In genomic region chr19:55255618-55256423, GRCh38 we compare ENCODE assay signal across 9 cellular contexts. TPM values are rescaled to one million over a fixed set of nuclear protein-coding genes. Genes with fewer than 3 reads are reported as not detected.
DNase-seq lines count a peak whose midpoint lies in the region; ATAC-seq and TF ChIP-seq lines count a peak whose summit lies in the region.
"Had no signal": no experiment of that assay in that cellular context is flagged by ENCODE, and none has a peak within 500 bp of the region (broad histone marks: within the 10 kb centered on the region; RNA-seq: fewer than 3 reads in every experiment).

No MANE protein-coding gene starts in this region.

- H3K36me3 Mint-ChIP-seq in Calu3 (ENCODE audit: insufficient read depth, unreplicated experiment): peaks cover 39% of the 10 kb centered on the region
- peaks cover 80% of the 10 kb centered on the region for H3K36me3 Mint-ChIP-seq in activated T-cell treated with anti-CD3 and anti-CD28 coated beads, Interleukin-2, amount 50 U/mL, for 24 hours (ENCODE audit: low read depth)
- H3K36me3 Mint-ChIP-seq in stimulated activated memory B cell treated with anti-CD40 and anti-IgM and Interleukin-4, amounts not matched to agents 10 μg/mL and 1 μg/mL and 100 μg/mL, for 72 hours: peaks cover 18% of the 10 kb centered on the region

- H2AFZ ChIP-seq in Loucy (ENCODE audit: low read length): no peak overlapping the region

- intact Hi-C loops in Calu3 (cut with micrococcal nuclease; ENCODE audit: unreplicated experiment): loop anchor here (10.0 kb wide), 1 partner anchor 81 kb away; no protein-coding TSS in a partner anchor

- TF ChIP-seq CTCF in Calu3 (IDR thresholded peaks at IDR 0.05; ENCODE audit: unreplicated experiment) (no peak), Loucy (conservative IDR thresholded peaks at IDR 0.05; ENCODE audit: low read length) (no peak), gastroesophageal sphincter (IDR thresholded peaks at IDR 0.05) (no peak)

- peak overlapping the region; percentile 51 for H3K27ac Mint-ChIP-seq in Calu3 (ENCODE audit: unreplicated experiment)
- H3K27ac Mint-ChIP-seq in activated T-cell treated with anti-CD3 and anti-CD28 coated beads, Interleukin-2, amount 50 U/mL, for 24 hours: peak overlapping the region; percentile 97
- peak overlapping the region; percentile 97 for H3K27ac Mint-ChIP-seq in stimulated activated memory B cell treated with anti-CD40 and anti-IgM and Interleukin-4, amounts not matched to agents 10 μg/mL and 1 μg/mL and 100 μg/mL, for 72 hours

- peak overlapping the region; percentile 100 for H3K9ac ChIP-seq in Loucy (ENCODE audit: low read depth, low read length, poor library complexity, severe bottlenecking)

- no peak overlapping the region for H3K27ac ChIP-seq in gastroesophageal sphincter

- no peaks in the 10 kb centered on the region for H3K9me3 Mint-ChIP-seq in Calu3 (ENCODE audit: low read depth, unreplicated experiment)
- no peaks in the 10 kb centered on the region for H3K9me3 Mint-ChIP-seq in activated T-cell treated with anti-CD3 and anti-CD28 coated beads, Interleukin-2, amount 50 U/mL, for 24 hours
- no peaks in the 10 kb centered on the region for H3K9me3 Mint-ChIP-seq in stimulated activated memory B cell treated with anti-CD40 and anti-IgM and Interleukin-4, amounts not matched to agents 10 μg/mL and 1 μg/mL and 100 μg/mL, for 72 hours

- CTCF ChIA-PET in Calu3 (lab: Charles Lee): interaction anchor here (0.6 kb wide), 1 partner anchor 88 kb away, joined by 3 read pairs; no protein-coding TSS in a partner anchor

- DNase-seq in Calu3: no peak
- DNase-seq in activated T-cell treated with anti-CD3 and anti-CD28 coated beads, Interleukin-2, amount 50 U/mL, for 24 hours: peak; percentile 67
- peak; percentile 41 for DNase-seq in iris pigment epithelial cell (ENCODE audit: low read depth)
- no peak for DNase-seq in epidermal melanocyte (ENCODE audit: insufficient read length, low spot score)

- H3F3A ChIP-seq in Loucy (ENCODE audit: low read depth): peaks cover 30% of the 10 kb centered on the region

- H3K27me3 ChIP-seq in Loucy (ENCODE audit: insufficient read depth, low read length, poor library complexity, severe bottlenecking) (no peaks in the 10 kb centered on the region), gastroesophageal sphincter (no peaks in the 10 kb centered on the region)

- peaks cover 46% of the 10 kb centered on the region for H3K4me1 Mint-ChIP-seq in Calu3 (ENCODE audit: low read depth, unreplicated experiment)
- H3K4me1 Mint-ChIP-seq in activated T-cell treated with anti-CD3 and anti-CD28 coated beads, Interleukin-2, amount 50 U/mL, for 24 hours (ENCODE audit: low read depth): peaks cover 69% of the 10 kb centered on the region
- peaks cover 78% of the 10 kb centered on the region for H3K4me1 Mint-ChIP-seq in stimulated activated memory B cell treated with anti-CD40 and anti-IgM and Interleukin-4, amounts not matched to agents 10 μg/mL and 1 μg/mL and 100 μg/mL, for 72 hours

- peaks cover 75% of the 10 kb centered on the region for H3K79me2 ChIP-seq in Loucy (ENCODE audit: insufficient read depth, low read length)

- no peak for ATAC-seq in stimulated activated memory B cell treated with anti-CD40 and anti-IgM and Interleukin-4, amounts not matched to agents 10 μg/mL and 1 μg/mL and 100 μg/mL, for 72 hours
- no peak for ATAC-seq in gastroesophageal sphincter
- ATAC-seq in GM19328 (IDR thresholded peaks at IDR 0.05; ENCODE audit: unreplicated experiment): no peak

- H3K4me2 ChIP-seq in Loucy (ENCODE audit: low read depth, low read length, poor library complexity, severe bottlenecking): peak overlapping the region; percentile 97

- H3K27me3 Mint-ChIP-seq in Calu3 (ENCODE audit: unreplicated experiment): no peaks in the 10 kb centered on the region
- H3K27me3 Mint-ChIP-seq in activated T-cell treated with anti-CD3 and anti-CD28 coated beads, Interleukin-2, amount 50 U/mL, for 24 hours: no peaks in the 10 kb centered on the region
- no peaks in the 10 kb centered on the region for H3K27me3 Mint-ChIP-seq in stimulated activated memory B cell treated with anti-CD40 and anti-IgM and Interleukin-4, amounts not matched to agents 10 μg/mL and 1 μg/mL and 100 μg/mL, for 72 hours

- H3K4me3 Mint-ChIP-seq in Calu3 (ENCODE audit: low read depth, unreplicated experiment): peak overlapping the region; percentile 96
- peak overlapping the region; percentile 97 for H3K4me3 Mint-ChIP-seq in activated T-cell treated with anti-CD3 and anti-CD28 coated beads, Interleukin-2, amount 50 U/mL, for 24 hours
- peak overlapping the region; percentile 99 for H3K4me3 Mint-ChIP-seq in stimulated activated memory B cell treated with anti-CD40 and anti-IgM and Interleukin-4, amounts not matched to agents 10 μg/mL and 1 μg/mL and 100 μg/mL, for 72 hours

- no peaks in the 10 kb centered on the region for H3K9me3 ChIP-seq in Loucy (ENCODE audit: insufficient read depth, low read depth, low read length)
- no peaks in the 10 kb centered on the region for H3K9me3 ChIP-seq in gastroesophageal sphincter

- TF ChIP-seq EP300 in gastroesophageal sphincter (IDR thresholded peaks at IDR 0.05): no peak

- no peaks in the 10 kb centered on the region for H3K9me2 ChIP-seq in Loucy (replicated peaks; ENCODE audit: low read depth, low read length)

- no TSS peak for BruUV-seq in Calu3 (replicated peaks; lab: Mats Ljungman, UMichigan)

- peaks cover 61% of the 10 kb centered on the region for H3K4me1 ChIP-seq in Loucy (ENCODE audit: insufficient read depth, low read length, poor library complexity, severe bottlenecking)
- H3K4me1 ChIP-seq in gastroesophageal sphincter: peaks cover 0 to 79% (median 40%) of the 10 kb centered on the region in 3 donors

- WGBS in gastroesophageal sphincter (ENCODE audit: low coverage in 1 of 2), 2 donors: 37 to 79% methylated on average over 4 to 7 of the region's 17 CpGs

- TF ChIP-seq POLR2A in gastroesophageal sphincter (IDR thresholded peaks at IDR 0.05): no peak

- H3K36me3 ChIP-seq in Loucy (ENCODE audit: insufficient read depth, low read length): peaks cover 8% of the 10 kb centered on the region; the same call in 1 of the 2 replicates
- H3K36me3 ChIP-seq in gastroesophageal sphincter: peaks cover 0 to 5% of the 10 kb centered on the region in 2 donors

- H4K20me1 ChIP-seq in Loucy (ENCODE audit: insufficient read depth, low read length, poor library complexity, severe bottlenecking): peaks cover 36% of the 10 kb centered on the region

- H3K4me3 ChIP-seq in Loucy (ENCODE audit: low read length, poor library complexity, severe bottlenecking): peak overlapping the region; percentile 89
- peak overlapping the region in 1 of 2 donors; percentile 6 for H3K4me3 ChIP-seq in gastroesophageal sphincter
- H3K4me3 ChIP-seq: lung had no signal

RNA-seq across cellular contexts. Expression of gene PPP6R1, which starts 3.0 kb away (rescaled TPM):
- total RNA-seq in Calu3 (2022) (126 and 132 TPM in 2 replicates), gastroesophageal sphincter (10 to 100 TPM; 32.6 to 79.4 (median 34.0) TPM)

RNA-seq across cellular contexts. Expression of gene HSPBP1, which starts 24.1 kb away (rescaled TPM):
- total RNA-seq in Calu3 (2022) (72.0 and 72.8 TPM in 2 replicates), gastroesophageal sphincter (10 to 100 TPM; 20.9 to 37.1 (median 26.5) TPM)

RNA-seq across cellular contexts. Expression of gene TMEM86B, which starts 27.3 kb away (rescaled TPM):
- total RNA-seq in Calu3 (2022) (14.3 and 14.7 TPM in 2 replicates), gastroesophageal sphincter (1 to 10 TPM in 3 of 4 donors, not detected in 1; 1.7 to 3.8 (median 1.8) TPM)

RNA-seq across cellular contexts. Expression of gene BRSK1, which starts 28.0 kb away (rescaled TPM):
- 3.4 and 3.8 TPM in 2 replicates for total RNA-seq in Calu3 (2022)
- 10 to 100 TPM in 1 of 4 donors, 1 to 10 TPM in 3; 4.0 to 19.8 (median 8.8) TPM for total RNA-seq in gastroesophageal sphincter

RNA-seq across cellular contexts. Expression of gene PTPRH, which starts 46.5 kb away (rescaled TPM):
- total RNA-seq in Calu3 (2022) (34.6 and 43.2 TPM in 2 replicates), gastroesophageal sphincter (1 to 10 TPM in 3 of 4 donors, under 1 TPM in 1; 0.54 to 4.0 (median 1.4) TPM)

Comparison
In these comparisons a context has a peak if more than half of its experiments do, and no peak if none do; other contexts are left out.
1. DNase-seq: peak in activated T-cell treated with anti-CD3 and anti-CD28 coated beads, Interleukin-2, amount 50 U/mL, for 24 hours (single experiment) and iris pigment epithelial cell (single experiment); none in Calu3 (single experiment) and epidermal melanocyte (single experiment).
2. Peak in every context shown above with its lines, with median percentiles within 50 percentile points of each other: H3K27ac Mint-ChIP-seq and H3K4me3 Mint-ChIP-seq.